ENCODE assay signal across 25 cellular contexts in genomic region chr14:73965206-73965605, GRCh38.
"Had no signal": no experiment of that assay in that cellular context is flagged by ENCODE, and none has a peak within 500 bp of the region (broad histone marks: within the 10 kb centered on the region; RNA-seq: fewer than 3 reads in every experiment).

No MANE protein-coding gene starts in this region.

- ATAC-seq: esophagus mucosa; foreskin keratinocyte; gastroesophageal sphincter; heart right ventricle; left cardiac atrium; left lung; naive thymus-derived CD8-positive, alpha-beta T cell had no signal

- H3K27me3 Mint-ChIP-seq: naive thymus-derived CD8-positive, alpha-beta T cell; progenitor cell of endocrine pancreas had no signal

- H3K4me3 ChIP-seq: coronary artery, gastroesophageal sphincter, heart right ventricle, left lung, neural progenitor cell, right lobe of liver, stomach, thyroid gland had no signal

- DNase-seq: central memory CD4-positive, alpha-beta T cell; dermis blood vessel endothelial cell; effector memory CD4-positive, alpha-beta T cell; foreskin keratinocyte; heart right ventricle; hippocampal formation; left cardiac atrium; left lung; mesendoderm; midbrain; naive thymus-derived CD8-positive, alpha-beta T cell; right lobe of liver; small intestine; stimulated activated CD4-positive, alpha-beta T cell treated with anti-CD3 and anti-CD28 coated beads, Interleukin-15, amount 100 ng/mL, for 24 hours; stimulated activated CD4-positive, alpha-beta T cell treated with anti-CD3 and anti-CD28 coated beads, Interleukin-2, amount 100 ng/mL, for 48 hours; stimulated activated naive CD4-positive, alpha-beta T cell; stomach; thyroid gland; trophoblast cell had no signal

- H3K27me3 ChIP-seq: foreskin keratinocyte, gastroesophageal sphincter, heart right ventricle, left lung, neural progenitor cell, right lobe of liver, stomach, thyroid gland had no signal

- H3K9me3 Mint-ChIP-seq: naive thymus-derived CD8-positive, alpha-beta T cell; neural progenitor cell had no signal

- H3K4me3 Mint-ChIP-seq: naive thymus-derived CD8-positive, alpha-beta T cell; neural progenitor cell had no signal

- H3K4me1 Mint-ChIP-seq: naive thymus-derived CD8-positive, alpha-beta T cell; neural progenitor cell had no signal

- H3K27ac Mint-ChIP-seq: neural progenitor cell, progenitor cell of endocrine pancreas had no signal

- H3K4me1 ChIP-seq: foreskin keratinocyte, gastroesophageal sphincter, heart right ventricle, left lung, neural progenitor cell, parathyroid adenoma, stomach, thyroid gland had no signal

- H3K9me3 ChIP-seq: gastroesophageal sphincter, heart right ventricle, left lung, right lobe of liver, stomach, thyroid gland had no signal

- H3K36me3 ChIP-seq: neural progenitor cell had no signal
